1 cellular context compared by ENCODE assay signal in the genomic region with DNA sequence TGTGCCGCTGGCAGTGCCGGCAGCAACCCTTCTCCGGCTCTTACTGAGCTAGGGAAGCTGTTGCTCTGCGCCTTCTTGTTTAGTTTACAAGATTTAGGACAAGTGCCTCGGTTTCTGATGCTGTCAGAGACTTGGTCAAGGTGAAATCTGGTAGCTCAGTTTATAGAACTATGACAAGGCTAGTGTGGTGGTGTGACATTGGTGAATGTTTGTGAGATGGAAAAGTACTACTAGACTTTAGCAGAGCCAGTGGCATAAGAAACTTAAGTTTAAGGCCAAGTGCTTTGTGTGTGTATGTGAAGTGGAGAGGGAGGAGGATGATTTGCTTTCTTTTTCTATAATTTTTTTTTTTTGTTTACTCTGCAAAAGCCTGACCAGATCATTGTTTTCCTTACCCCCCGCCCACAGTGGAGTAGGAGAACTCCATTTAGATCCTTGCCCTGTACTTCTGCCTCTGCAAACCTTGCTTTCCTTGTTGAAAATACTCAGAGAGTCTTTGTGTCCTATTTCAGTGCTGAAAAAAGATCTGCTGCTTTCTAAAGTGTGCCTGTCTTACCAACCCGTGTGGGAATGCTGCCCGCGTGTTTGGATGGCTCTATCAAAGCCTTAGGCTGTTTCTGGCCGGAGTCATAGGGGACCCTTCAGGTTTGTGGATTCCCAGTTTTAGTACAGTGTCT.
TF ChIP-seq lines count a peak whose summit lies in the region.

No MANE protein-coding gene starts in this region.

TF ChIP-seq in SK-N-SH, 30 proteins besides CTCF, POLR2A, EP300 and RAD21 (continued from another document):
- TF ChIP-seq, protein P1, sequence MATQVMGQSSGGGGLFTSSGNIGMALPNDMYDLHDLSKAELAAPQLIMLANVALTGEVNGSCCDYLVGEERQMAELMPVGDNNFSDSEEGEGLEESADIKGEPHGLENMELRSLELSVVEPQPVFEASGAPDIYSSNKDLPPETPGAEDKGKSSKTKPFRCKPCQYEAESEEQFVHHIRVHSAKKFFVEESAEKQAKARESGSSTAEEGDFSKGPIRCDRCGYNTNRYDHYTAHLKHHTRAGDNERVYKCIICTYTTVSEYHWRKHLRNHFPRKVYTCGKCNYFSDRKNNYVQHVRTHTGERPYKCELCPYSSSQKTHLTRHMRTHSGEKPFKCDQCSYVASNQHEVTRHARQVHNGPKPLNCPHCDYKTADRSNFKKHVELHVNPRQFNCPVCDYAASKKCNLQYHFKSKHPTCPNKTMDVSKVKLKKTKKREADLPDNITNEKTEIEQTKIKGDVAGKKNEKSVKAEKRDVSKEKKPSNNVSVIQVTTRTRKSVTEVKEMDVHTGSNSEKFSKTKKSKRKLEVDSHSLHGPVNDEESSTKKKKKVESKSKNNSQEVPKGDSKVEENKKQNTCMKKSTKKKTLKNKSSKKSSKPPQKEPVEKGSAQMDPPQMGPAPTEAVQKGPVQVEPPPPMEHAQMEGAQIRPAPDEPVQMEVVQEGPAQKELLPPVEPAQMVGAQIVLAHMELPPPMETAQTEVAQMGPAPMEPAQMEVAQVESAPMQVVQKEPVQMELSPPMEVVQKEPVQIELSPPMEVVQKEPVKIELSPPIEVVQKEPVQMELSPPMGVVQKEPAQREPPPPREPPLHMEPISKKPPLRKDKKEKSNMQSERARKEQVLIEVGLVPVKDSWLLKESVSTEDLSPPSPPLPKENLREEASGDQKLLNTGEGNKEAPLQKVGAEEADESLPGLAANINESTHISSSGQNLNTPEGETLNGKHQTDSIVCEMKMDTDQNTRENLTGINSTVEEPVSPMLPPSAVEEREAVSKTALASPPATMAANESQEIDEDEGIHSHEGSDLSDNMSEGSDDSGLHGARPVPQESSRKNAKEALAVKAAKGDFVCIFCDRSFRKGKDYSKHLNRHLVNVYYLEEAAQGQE (IDR thresholded peaks at IDR 0.05; ENCODE audit: low read depth, low read length), result no peak
